8 cellular contexts compared by ENCODE assay signal in the genomic region with DNA sequence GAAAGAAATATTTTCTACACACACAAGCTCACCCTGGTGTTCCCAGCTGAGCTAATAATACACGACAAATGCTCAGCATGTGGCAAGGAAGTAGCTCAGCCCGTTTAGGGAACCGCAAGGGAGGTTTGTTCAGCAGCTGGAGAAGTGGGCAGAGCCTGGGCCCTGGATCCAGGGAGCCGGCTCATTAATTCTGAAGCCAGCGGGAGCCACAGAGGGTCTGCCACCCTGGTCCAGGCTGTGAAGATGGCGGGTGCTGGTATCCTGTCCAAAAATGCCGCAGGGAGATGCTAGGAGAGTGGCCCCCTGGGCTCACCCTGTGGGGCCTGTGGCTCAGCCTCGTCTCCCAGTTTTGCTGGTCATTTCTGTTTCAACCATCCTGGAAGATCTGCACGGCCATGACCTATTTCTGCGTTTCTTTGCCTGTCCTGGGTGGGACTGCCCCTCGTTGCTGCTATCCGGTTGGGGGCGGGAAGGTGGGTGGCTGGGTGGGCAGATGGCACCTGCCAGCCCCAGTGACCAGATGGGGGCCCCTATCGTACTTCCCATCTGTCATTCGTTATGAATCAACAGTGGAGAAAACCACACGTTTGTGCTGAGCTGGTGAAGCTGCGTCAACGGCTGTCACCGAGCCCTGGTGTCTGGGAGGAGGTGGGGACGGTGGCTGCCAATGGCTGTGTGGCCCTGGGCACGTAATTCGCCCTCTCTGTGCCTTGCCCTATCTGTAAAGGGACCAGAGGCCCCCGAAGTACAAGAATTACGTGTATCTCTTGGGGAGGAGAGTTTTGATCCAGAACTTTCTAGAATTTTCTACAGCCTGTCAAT. TPM values are rescaled to one million over a fixed set of nuclear protein-coding genes. Genes with fewer than 3 reads are reported as not detected.
DNase-seq lines count a peak whose midpoint lies in the region; ATAC-seq and TF ChIP-seq lines count a peak whose summit lies in the region.

No MANE protein-coding gene starts in this region.

- H3K4me1 Mint-ChIP-seq in nephron, result peaks cover 18% of the 10 kb centered on the region

- ATAC-seq in GM19397 (IDR thresholded peaks at IDR 0.05; ENCODE audit: unreplicated experiment), result peak; percentile 48

- no peaks in the 10 kb centered on the region for H3K9me3 ChIP-seq in testis

- TF ChIP-seq CTCF in nephron (IDR thresholded peaks at IDR 0.05; ENCODE audit: unreplicated experiment in 3 of 3), result no peak
- no peak for TF ChIP-seq CTCF in testis (IDR thresholded peaks at IDR 0.05)

- H3K4me3 Mint-ChIP-seq in nephron, result no peak overlapping the region

- H3K27ac ChIP-seq in testis, result peak overlapping the region; percentile 29 to 72

- no peaks in the 10 kb centered on the region for H3K36me3 Mint-ChIP-seq in nephron (ENCODE audit: low read depth)

- H3K27me3 Mint-ChIP-seq in nephron (ENCODE audit: low read depth), result peaks cover 4% of the 10 kb centered on the region

- no peaks in the 10 kb centered on the region for H3K36me3 ChIP-seq in testis (ENCODE audit: low read depth, missing control alignments)

- WGBS in testis, 2 donors, result 69 to 76% methylated on average over 22 to 24 of the region's 24 CpGs

- peaks cover 5% of the 10 kb centered on the region for H3K9me3 Mint-ChIP-seq in nephron

- H3K27me3 ChIP-seq in testis, result no peaks in the 10 kb centered on the region

- TF ChIP-seq POLR2A in testis (IDR thresholded peaks at IDR 0.05), result no peak

- DNase-seq in AML-193 (lab: John Stamatoyannopoulos, UW) (peak; percentile 70 to 71), NCI-H1417 treated with DMSO at 0.1 percent for 48 hours (lab: John Stamatoyannopoulos, UW) (peak; percentile 82), cerebellum (ENCODE audit: low spot score) (peak; percentile 58), testis (no peak), HK-2 (ENCODE audit: unreplicated experiment) (no peak)
- peak; percentile 59 for DNase-seq in activated CD4-positive, CD25-positive, alpha-beta regulatory T cell treated with anti-CD3 and anti-CD28 coated beads, Interleukin-2, amount 50 U/mL, for 72 hours

- peaks cover 3% of the 10 kb centered on the region for H3K4me1 ChIP-seq in testis

- peak overlapping the region in 2 of 3 experiments; percentile 23 to 53 for H3K27ac Mint-ChIP-seq in nephron

- intact Hi-C loops in testis (cut with DNase I; ENCODE audit: low total_unique reads), result no loop called here

- H3K4me3 ChIP-seq in testis, result no peak overlapping the region

RNA-seq across cellular contexts. Expression of a gene that starts 2.7 kb away (rescaled TPM):
- total RNA-seq in cerebellum (0.73 TPM), testis (1 to 10 TPM; 2.5 to 3.6 TPM)
- polyA plus RNA-seq in testis (ENCODE audit: insufficient read depth, low read depth, low replicate concordance), result 4.0 TPM

RNA-seq across cellular contexts. Expression of a gene that starts 39.0 kb away (rescaled TPM):
- 37.0 TPM for total RNA-seq in cerebellum
- 100 to 1,000 TPM; 113 to 122 TPM for total RNA-seq in testis
- polyA plus RNA-seq in testis (ENCODE audit: insufficient read depth, low read depth, low replicate concordance), result 125 TPM

RNA-seq across cellular contexts. Expression of a gene that starts 45.4 kb away (rescaled TPM):
- not detected for total RNA-seq in cerebellum
- under 1 TPM; 0.39 to 0.81 TPM for total RNA-seq in testis
- polyA plus RNA-seq in testis (ENCODE audit: insufficient read depth, low read depth, low replicate concordance), result 0.61 TPM

RNA-seq across cellular contexts. Expression of a gene that starts 52.5 kb away (rescaled TPM):
- total RNA-seq in cerebellum, result 11.4 TPM
- total RNA-seq in testis, result 10 to 100 TPM; 65.3 to 65.5 TPM
- polyA plus RNA-seq in testis (ENCODE audit: insufficient read depth, low read depth, low replicate concordance), result 50.2 TPM

Comparison
In these comparisons a context has a peak if more than half of its experiments do, and no peak if none do; other contexts are left out.
1. DNase-seq: peak in AML-193 (2 of 2), NCI-H1417 treated with DMSO at 0.1 percent for 48 hours (single experiment), activated CD4-positive, CD25-positive, alpha-beta regulatory T cell treated with anti-CD3 and anti-CD28 coated beads, Interleukin-2, amount 50 U/mL, for 72 hours (single experiment) and cerebellum (single experiment); none in testis (single experiment) and HK-2 (single experiment).